Comparison of ENCODE assay signal across 1 cellular context in genomic region chr1:32759997-32760623, GRCh38.
A peak's percentile ranks its signal among the peaks of the same experiment; 100 is the strongest.
TF ChIP-seq lines count a peak whose summit lies in the region.

No MANE protein-coding gene starts in this region.

TF ChIP-seq in HepG2, 621 proteins besides CTCF, POLR2A, EP300 and RAD21 (continued from another document and continues in another):
- TF ChIP-seq PRDM10 (CRISPR knock-in tag; IDR thresholded peaks at IDR 0.05; ENCODE audit: low read depth): peak; percentile 60; the same call in 1 of the 2 replicates
- no peak for TF ChIP-seq TFDP1 (CRISPR knock-in tag; IDR thresholded peaks at IDR 0.05; ENCODE audit: borderline replicate concordance)
- no peak for TF ChIP-seq ZNF513 (CRISPR knock-in tag; conservative IDR thresholded peaks at IDR 0.05)
- TF ChIP-seq ASH2L (IDR thresholded peaks at IDR 0.05; ENCODE audit: insufficient read length, low read depth, low read length): peak; percentile 62
- no peak for TF ChIP-seq ZNF577 (CRISPR knock-in tag; IDR thresholded peaks at IDR 0.05; ENCODE audit: borderline replicate concordance, low read depth)
- no peak for TF ChIP-seq TBL1XR1 (IDR thresholded peaks at IDR 0.05; ENCODE audit: borderline replicate concordance, low read length, partially characterized antibody)
- no peak for TF ChIP-seq KAT7 (CRISPR knock-in tag; IDR thresholded peaks at IDR 0.05; ENCODE audit: borderline replicate concordance)
- TF ChIP-seq BRF2 (CRISPR knock-in tag; IDR thresholded peaks at IDR 0.05): no peak
- 0 out of 2 replicates have a peak, but pooled peaks have one; percentile 19 for TF ChIP-seq PHF8 (CRISPR knock-in tag; IDR thresholded peaks at IDR 0.05)
- TF ChIP-seq TEF (CRISPR knock-in tag; IDR thresholded peaks at IDR 0.05): no peak
- 0 out of 2 replicates have a peak, but pooled peaks have one; percentile 19 for TF ChIP-seq FOXA3 (CRISPR knock-in tag; IDR thresholded peaks at IDR 0.05)
- TF ChIP-seq ZNF850 (CRISPR knock-in tag; conservative IDR thresholded peaks at IDR 0.05): no peak
- TF ChIP-seq ZBTB2 (CRISPR knock-in tag; IDR thresholded peaks at IDR 0.05; ENCODE audit: low read depth): no peak
- TF ChIP-seq NAIF1 (CRISPR knock-in tag; IDR thresholded peaks at IDR 0.05; ENCODE audit: borderline replicate concordance): no peak
- TF ChIP-seq HBP1 (CRISPR knock-in tag; IDR thresholded peaks at IDR 0.05; ENCODE audit: low read depth): no peak
- TF ChIP-seq BATF2 (CRISPR knock-in tag; IDR thresholded peaks at IDR 0.05): no peak
- no peak for TF ChIP-seq ARID2 (CRISPR knock-in tag; IDR thresholded peaks at IDR 0.05; ENCODE audit: borderline replicate concordance)
- TF ChIP-seq ZNF121 (CRISPR knock-in tag; IDR thresholded peaks at IDR 0.05): peak; percentile 96
- TF ChIP-seq TFE3 (CRISPR knock-in tag; IDR thresholded peaks at IDR 0.05): 0 out of 2 replicates have a peak, but pooled peaks have one; percentile 19
- 0 out of 2 replicates have a peak, but pooled peaks have one; percentile 1 for TF ChIP-seq NFE2L2 (IDR thresholded peaks at IDR 0.05; ENCODE audit: low read length)
- TF ChIP-seq CBFB (CRISPR knock-in tag; IDR thresholded peaks at IDR 0.05): no peak
- TF ChIP-seq ZNF646 (CRISPR knock-in tag; IDR thresholded peaks at IDR 0.05): no peak
- no peak for TF ChIP-seq ZNF839 (CRISPR knock-in tag; IDR thresholded peaks at IDR 0.05; ENCODE audit: borderline replicate concordance)
- TF ChIP-seq SNRNP70 (IDR thresholded peaks at IDR 0.05; ENCODE audit: low read depth, low read length): no peak
- no peak for TF ChIP-seq ZNF780A (CRISPR knock-in tag; IDR thresholded peaks at IDR 0.05)
- TF ChIP-seq ZNF720 (CRISPR knock-in tag; IDR thresholded peaks at IDR 0.05): no peak
- no peak for TF ChIP-seq RFXANK (CRISPR knock-in tag; IDR thresholded peaks at IDR 0.05)
- TF ChIP-seq ZNF768 (CRISPR knock-in tag; IDR thresholded peaks at IDR 0.05): 0 out of 2 replicates have a peak, but pooled peaks have one; percentile 15
- TF ChIP-seq THRA (CRISPR knock-in tag; IDR thresholded peaks at IDR 0.05; ENCODE audit: borderline replicate concordance): 0 out of 2 replicates have a peak, but pooled peaks have one; percentile 41
- peak; percentile 89 for TF ChIP-seq HNF1B (CRISPR knock-in tag; IDR thresholded peaks at IDR 0.05)
